ENCODE assay signal across 8 cellular contexts in genomic region chr5:177404641-177405134, GRCh38. TPM values are rescaled to one million over a fixed set of nuclear protein-coding genes. Genes with fewer than 3 reads are reported as not detected.
DNase-seq lines count a peak whose midpoint lies in the region; ATAC-seq, FAIRE-seq and TF ChIP-seq lines count a peak whose summit lies in the region.

No MANE protein-coding gene starts in this region.

- DNase-seq in CD4-positive, CD25-positive, alpha-beta regulatory T cell, result no peak
- no peak for DNase-seq in Jurkat, Clone E6-1 (ENCODE audit: low read depth, low spot score)
- DNase-seq in colonic mucosa, result no peak
- DNase-seq in neural crest cell (ENCODE audit: low read depth, low spot score), result no peak
- no peak for DNase-seq in H54 (ENCODE audit: insufficient read length, low spot score)
- DNase-seq in HPDE6-E6E7 (ENCODE audit: extremely low spot score), result no peak
- no peak for DNase-seq in mesenteric fat pad (ENCODE audit: low spot score)

- intact Hi-C loops in colonic mucosa (cut with DNase I), result loop anchor here (5.0 kb wide), 1 partner anchor 93 kb away; the partner anchor contains the start of gene PDLIM7

- no peak for ATAC-seq in CD4-positive, CD25-positive, alpha-beta regulatory T cell (ENCODE audit: low read depth in 2 of 2)
- ATAC-seq in GM18498 (IDR thresholded peaks at IDR 0.05; ENCODE audit: unreplicated experiment), result no peak

- H3K36me3 ChIP-seq in CD4-positive, CD25-positive, alpha-beta regulatory T cell (ENCODE audit: control insufficient read depth, insufficient read depth, low read length), result no peaks in the 10 kb centered on the region
- no peaks in the 10 kb centered on the region for H3K36me3 ChIP-seq in colonic mucosa

- H3K27me3 Mint-ChIP-seq in CD4-positive, CD25-positive, alpha-beta regulatory T cell, result peaks cover 29% of the 10 kb centered on the region
- peaks cover 68% of the 10 kb centered on the region for H3K27me3 Mint-ChIP-seq in neural crest cell (ENCODE audit: low read depth)

- no peaks in the 10 kb centered on the region for H3K9me3 ChIP-seq in CD4-positive, CD25-positive, alpha-beta regulatory T cell (ENCODE audit: control insufficient read depth in 2 of 2, low read length in 2 of 2)
- no peaks in the 10 kb centered on the region for H3K9me3 ChIP-seq in colonic mucosa

- no peaks in the 10 kb centered on the region for H3K27me3 ChIP-seq in CD4-positive, CD25-positive, alpha-beta regulatory T cell (ENCODE audit: control insufficient read depth, insufficient read depth, low read length)
- H3K27me3 ChIP-seq in colonic mucosa, result peaks cover 10% of the 10 kb centered on the region

- no peak overlapping the region for H3K27ac Mint-ChIP-seq in CD4-positive, CD25-positive, alpha-beta regulatory T cell
- no peak overlapping the region for H3K27ac Mint-ChIP-seq in neural crest cell (ENCODE audit: unreplicated experiment)

- H3K4me3 Mint-ChIP-seq in CD4-positive, CD25-positive, alpha-beta regulatory T cell, result peak overlapping the region in 3 of 4 donors; percentile 59 to 66 (median 65)
- H3K4me3 Mint-ChIP-seq in neural crest cell, result peak overlapping the region; percentile 44

- peaks cover 39% of the 10 kb centered on the region for H3K4me1 ChIP-seq in CD4-positive, CD25-positive, alpha-beta regulatory T cell (ENCODE audit: control insufficient read depth, insufficient read depth, low read length, poor library complexity, severe bottlenecking)
- peaks cover 29% of the 10 kb centered on the region for H3K4me1 ChIP-seq in colonic mucosa

- H3K9me3 Mint-ChIP-seq in CD4-positive, CD25-positive, alpha-beta regulatory T cell, result no peaks in the 10 kb centered on the region
- H3K9me3 Mint-ChIP-seq in neural crest cell, result no peaks in the 10 kb centered on the region

- H3K4me3 ChIP-seq in CD4-positive, CD25-positive, alpha-beta regulatory T cell (ENCODE audit: low read depth, low read length), result no peak overlapping the region
- H3K4me3 ChIP-seq in Jurkat, Clone E6-1 (ENCODE audit: low read length), result peak overlapping the region; percentile 57
- peak overlapping the region; percentile 69 for H3K4me3 ChIP-seq in colonic mucosa

- FAIRE-seq in H54 (lab: Jason Lieb, UNC), result no peak

- no peak for TF ChIP-seq POLR2A in H54 (IDR thresholded peaks at IDR 0.05; ENCODE audit: low read depth, low read length)

- peak overlapping the region; percentile 78 to 82 for H3K9ac ChIP-seq in colonic mucosa (ENCODE audit: low read depth in 2 of 2, low read length in 2 of 2)

- no peak for TF ChIP-seq CTCF in colonic mucosa (IDR thresholded peaks at IDR 0.05)
- no peak for TF ChIP-seq CTCF in neural crest cell (conservative IDR thresholded peaks at IDR 0.05)

- peaks cover 0 to 32% (median 13%) of the 10 kb centered on the region in 4 donors for H3K4me1 Mint-ChIP-seq in CD4-positive, CD25-positive, alpha-beta regulatory T cell
- peaks cover 13% of the 10 kb centered on the region for H3K4me1 Mint-ChIP-seq in neural crest cell

- no peaks in the 10 kb centered on the region for H3K36me3 Mint-ChIP-seq in CD4-positive, CD25-positive, alpha-beta regulatory T cell
- H3K36me3 Mint-ChIP-seq in neural crest cell (ENCODE audit: low read depth), result no peaks in the 10 kb centered on the region

- H3K27ac ChIP-seq in CD4-positive, CD25-positive, alpha-beta regulatory T cell (ENCODE audit: insufficient read depth, low read length, poor library complexity, severe bottlenecking), result peak overlapping the region; percentile 55
- H3K27ac ChIP-seq in colonic mucosa, result peak overlapping the region; percentile 46

RNA-seq across cellular contexts. Expression of gene PFN3, which starts 4.2 kb away (rescaled TPM):
- total RNA-seq in CD4-positive, CD25-positive, alpha-beta regulatory T cell, result not detected
- not detected for polyA plus RNA-seq in CD4-positive, CD25-positive, alpha-beta regulatory T cell
- polyA plus RNA-seq in Jurkat, Clone E6-1 (2012; ENCODE audit: insufficient read depth, insufficient read length), result not detected
- total RNA-seq in colonic mucosa, result not detected
- total RNA-seq in neural crest cell, result not detected in 2 replicates
- not detected for total RNA-seq in mesenteric fat pad

RNA-seq across cellular contexts. Expression of gene F12, which starts 4.7 kb away (rescaled TPM):
- 0.35 TPM for total RNA-seq in CD4-positive, CD25-positive, alpha-beta regulatory T cell
- under 1 TPM in 3 of 4 donors, not detected in 1; 0.16 to 0.94 (median 0.20) TPM for polyA plus RNA-seq in CD4-positive, CD25-positive, alpha-beta regulatory T cell
- 32.1 TPM for polyA plus RNA-seq in Jurkat, Clone E6-1 (2012; ENCODE audit: insufficient read depth, insufficient read length)
- total RNA-seq in colonic mucosa (10 to 100 TPM; 14.7 to 34.0 TPM), neural crest cell (2.3 and 2.7 TPM in 2 replicates), mesenteric fat pad (not detected)

RNA-seq across cellular contexts. Expression of gene SLC34A1, which starts 20.5 kb away (rescaled TPM):
- total RNA-seq in CD4-positive, CD25-positive, alpha-beta regulatory T cell, result 0.20 TPM
- polyA plus RNA-seq in CD4-positive, CD25-positive, alpha-beta regulatory T cell, result not detected
- not detected for polyA plus RNA-seq in Jurkat, Clone E6-1 (2012; ENCODE audit: insufficient read depth, insufficient read length)
- total RNA-seq in colonic mucosa, result not detected
- 0.16 TPM in 1 of 2 replicates, not detected in the other for total RNA-seq in neural crest cell
- not detected for total RNA-seq in mesenteric fat pad

RNA-seq across cellular contexts. Expression of gene GRK6, which starts 21.8 kb away (rescaled TPM):
- 228 TPM for total RNA-seq in CD4-positive, CD25-positive, alpha-beta regulatory T cell
- 100 to 1,000 TPM in 2 of 4 donors, 10 to 100 TPM in 2; 79.2 to 127 (median 96.0) TPM for polyA plus RNA-seq in CD4-positive, CD25-positive, alpha-beta regulatory T cell
- polyA plus RNA-seq in Jurkat, Clone E6-1 (2012; ENCODE audit: insufficient read depth, insufficient read length), result 117 TPM
- total RNA-seq in colonic mucosa (10 to 100 TPM; 38.0 to 64.4 TPM), neural crest cell (47.4 and 54.9 TPM in 2 replicates), mesenteric fat pad (30.1 TPM)

RNA-seq across cellular contexts. Expression of gene PRR7, which starts 41.9 kb away (rescaled TPM):
- total RNA-seq in CD4-positive, CD25-positive, alpha-beta regulatory T cell, result 21.8 TPM
- polyA plus RNA-seq in CD4-positive, CD25-positive, alpha-beta regulatory T cell, result 10 to 100 TPM; 10.2 to 17.0 (median 11.7) TPM
- polyA plus RNA-seq in Jurkat, Clone E6-1 (2012; ENCODE audit: insufficient read depth, insufficient read length), result 10.9 TPM
- total RNA-seq in colonic mucosa (1 to 10 TPM; 3.9 to 5.0 TPM), neural crest cell (16.1 and 19.0 TPM in 2 replicates), mesenteric fat pad (1.00 TPM)
